22 cellular contexts compared by ENCODE assay signal in the genomic region with DNA sequence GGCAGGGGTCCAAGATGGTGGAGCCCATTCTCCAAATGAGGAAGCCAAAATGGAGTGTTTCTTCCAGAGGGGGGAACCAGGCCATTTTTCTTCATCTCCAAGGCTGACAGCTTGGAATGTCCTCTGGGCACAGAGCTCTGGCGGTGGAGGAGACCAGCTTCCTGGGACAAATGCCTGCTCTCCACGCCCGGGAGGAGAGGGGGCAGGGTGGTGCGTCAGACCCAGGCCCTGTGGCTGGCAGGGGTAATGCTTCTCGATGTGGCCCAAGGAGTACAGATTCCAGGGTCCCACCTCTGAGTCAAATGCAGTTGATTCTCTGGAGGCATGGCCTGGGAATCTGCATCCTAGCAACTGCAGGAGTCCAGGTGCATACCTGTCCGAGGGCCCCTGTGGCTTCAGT. TPM values are rescaled to one million over a fixed set of nuclear protein-coding genes. Genes with fewer than 3 reads are reported as not detected.
DNase-seq lines count a peak whose midpoint lies in the region; ATAC-seq and TF ChIP-seq lines count a peak whose summit lies in the region.
"Had no signal": no experiment of that assay in that cellular context is flagged by ENCODE, and none has a peak within 500 bp of the region (broad histone marks: within the 10 kb centered on the region; RNA-seq: fewer than 3 reads in every experiment).

No MANE protein-coding gene starts in this region.

- H3K4me1 Mint-ChIP-seq in stimulated activated memory B cell treated with anti-CD40 and anti-IgM and Interleukin-4, amounts not matched to agents 10 μg/mL and 1 μg/mL and 100 μg/mL, for 72 hours = no peaks in the 10 kb centered on the region

- H3K4me3 Mint-ChIP-seq in stimulated activated memory B cell treated with anti-CD40 and anti-IgM and Interleukin-4, amounts not matched to agents 10 μg/mL and 1 μg/mL and 100 μg/mL, for 72 hours = no peak overlapping the region
- H3K4me3 Mint-ChIP-seq: H9, HFFc6 had no signal

- H3K14ac ChIP-seq in neuronal stem cell (ENCODE audit: low read length) = no peak overlapping the region

- peak; percentile 51 for TF ChIP-seq CTCF in thoracic aorta (IDR thresholded peaks at IDR 0.05)

- no peak overlapping the region for H3K9ac ChIP-seq in neuronal stem cell (ENCODE audit: low read depth, low read length, poor library complexity)
- H3K9ac ChIP-seq: GM23248 had no signal

- no peaks in the 10 kb centered on the region for H3K79me1 ChIP-seq in neuronal stem cell (ENCODE audit: low read depth, low read length)

- H2BK120ac ChIP-seq in neuronal stem cell (ENCODE audit: low read depth, low read length) = no peak overlapping the region

- no peaks in the 10 kb centered on the region for H3K36me3 Mint-ChIP-seq in stimulated activated memory B cell treated with anti-CD40 and anti-IgM and Interleukin-4, amounts not matched to agents 10 μg/mL and 1 μg/mL and 100 μg/mL, for 72 hours

- no peak overlapping the region for H3K4me3 ChIP-seq in neuronal stem cell (ENCODE audit: low read length in 2 of 2)
- no peak overlapping the region for H3K4me3 ChIP-seq in thoracic aorta
- H3K4me3 ChIP-seq: GM23248 had no signal

- H3K36me3 ChIP-seq in neuronal stem cell (replicated peaks in 1 of 2; ENCODE audit: control insufficient read depth in 2 of 2, insufficient read depth in 2 of 2, low read length in 2 of 2) (no peaks in the 10 kb centered on the region), thoracic aorta (no peaks in the 10 kb centered on the region)

- H2BK12ac ChIP-seq in neuronal stem cell (ENCODE audit: low read length) = no peak overlapping the region

- intact Hi-C loops in Right ventricle myocardium inferior (cut with DNase I) = no loop called here
- intact Hi-C loops in cardiac septum (cut with DNase I) = no loop called here

- H4K8ac ChIP-seq in neuronal stem cell (ENCODE audit: low read depth, low read length) = no peak overlapping the region

- H2AFZ ChIP-seq in neuronal stem cell (ENCODE audit: low read length) = no peak overlapping the region
- H2AFZ ChIP-seq: GM23248 had no signal

- H3K18ac ChIP-seq in neuronal stem cell (ENCODE audit: low read length) = peak overlapping the region; percentile 52

- peaks cover 11% of the 10 kb centered on the region for H3K9me3 Mint-ChIP-seq in stimulated activated memory B cell treated with anti-CD40 and anti-IgM and Interleukin-4, amounts not matched to agents 10 μg/mL and 1 μg/mL and 100 μg/mL, for 72 hours

- no peak overlapping the region for H2BK5ac ChIP-seq in neuronal stem cell (ENCODE audit: low read length)

- peak overlapping the region; percentile 22 for H2BK15ac ChIP-seq in neuronal stem cell (ENCODE audit: low read length)

- no peak overlapping the region for H3K4ac ChIP-seq in neuronal stem cell (ENCODE audit: low read length)

- H3K9me3 ChIP-seq in neuronal stem cell (replicated peaks in 1 of 2; ENCODE audit: control insufficient read depth in 2 of 2, insufficient read depth in 1 of 2, low read depth in 1 of 2, low read length in 2 of 2) = peaks cover 3 to 8% of the 10 kb centered on the region in 2 donors
- peaks cover 3% of the 10 kb centered on the region for H3K9me3 ChIP-seq in thoracic aorta

- H2AK5ac ChIP-seq in neuronal stem cell (ENCODE audit: low read depth, low read length) = no peak overlapping the region

- no CpG with 5 or more reads among the region's 6 CpGs for WGBS in neuronal stem cell (ENCODE audit: extremely low coverage in 2 of 2, insufficient read length in 2 of 2, insufficient replicate concordance in 1 of 2), 2 donors

- no peak overlapping the region for H3K27ac Mint-ChIP-seq in stimulated activated memory B cell treated with anti-CD40 and anti-IgM and Interleukin-4, amounts not matched to agents 10 μg/mL and 1 μg/mL and 100 μg/mL, for 72 hours
- H3K27ac Mint-ChIP-seq: H9, HFFc6 had no signal

- peaks cover 0 to 32% of the 10 kb centered on the region in 2 donors for H3K4me1 ChIP-seq in neuronal stem cell (ENCODE audit: control insufficient read depth in 2 of 2, insufficient read depth in 1 of 2, low read depth in 1 of 2, low read length in 2 of 2)
- peaks cover 37 to 60% of the 10 kb centered on the region in 2 donors for H3K4me1 ChIP-seq in thoracic aorta (ENCODE audit: control insufficient read depth in 1 of 2, low read depth in 2 of 2)

- H3K4me2 ChIP-seq in neuronal stem cell (ENCODE audit: insufficient read depth, low read length, poor library complexity, severe bottlenecking) = no peak overlapping the region

- ATAC-seq in Right ventricle myocardium inferior (no peak), thoracic aorta (ENCODE audit: insufficient number of reproducible peaks, low FRiP score, low read depth) (no peak)
- no peak for ATAC-seq in stimulated activated memory B cell treated with anti-CD40 and anti-IgM and Interleukin-4, amounts not matched to agents 10 μg/mL and 1 μg/mL and 100 μg/mL, for 72 hours

- no peak overlapping the region for H3K23ac ChIP-seq in neuronal stem cell (ENCODE audit: low read depth, low read length, poor library complexity)

- H3K27me3 Mint-ChIP-seq in stimulated activated memory B cell treated with anti-CD40 and anti-IgM and Interleukin-4, amounts not matched to agents 10 μg/mL and 1 μg/mL and 100 μg/mL, for 72 hours = peaks cover 81% of the 10 kb centered on the region

- H3K27ac ChIP-seq in neuronal stem cell (replicated peaks; ENCODE audit: low read length) (no peak overlapping the region), thoracic aorta (peak overlapping the region; percentile 92 to 96)
- H3K27ac ChIP-seq: 22Rv1, C4-2B, GM23248 had no signal

- H3K27me3 ChIP-seq in neuronal stem cell (ENCODE audit: control insufficient read depth in 3 of 3, insufficient read depth in 3 of 3, low read depth in 1 of 3, low read length in 3 of 3) (peaks cover 0 to 58% (median 27%) of the 10 kb centered on the region in 3 experiments), thoracic aorta (replicated peaks; ENCODE audit: insufficient read depth) (no peaks in the 10 kb centered on the region)

- DNase-seq in Right ventricle myocardium inferior (ENCODE audit: missing footprints) (peak; percentile 59), cardiac septum (ENCODE audit: low spot score) (no peak), hippocampal formation (lab: John Stamatoyannopoulos, UW) (peak; percentile 13 to 16), neuronal stem cell (ENCODE audit: low spot score) (no peak), thoracic aorta (ENCODE audit: low spot score) (peak; percentile 43)
- DNase-seq in stimulated activated naive CD4-positive, alpha-beta T cell (lab: John Stamatoyannopoulos, UW) = no peak
- DNase-seq in activated CD4-positive, alpha-beta T cell treated with anti-CD3 and anti-CD28 coated beads, Interleukin-2, amount 50 U/mL, for 4 hours = no peak
- DNase-seq: ACHN, DMS79 treated with DMSO at 0.1 percent for 48 hours, GM23248, H9, HFFc6, Karpas-422, MV-4-11, NCI-H1105 treated with DMSO at 0.1 percent for 48 hours, NCI-H2029 treated with DMSO at 0.1 percent for 48 hours, NCI-H526, OCI-M1 had no signal

- H4K91ac ChIP-seq in neuronal stem cell (ENCODE audit: low read depth, low read length, poor library complexity) = no peak overlapping the region

RNA-seq across cellular contexts. Expression of gene ADRA2C, which starts 44.6 kb away (rescaled TPM):
- total RNA-seq in Right ventricle myocardium inferior = 6.9 TPM
- total RNA-seq in cardiac septum = 5.4 TPM
- polyA plus RNA-seq in neuronal stem cell (2013, experiment 1 of 2) = 7.7 TPM
- 7.2 TPM for polyA plus RNA-seq in neuronal stem cell (2013, experiment 2 of 2)
- 100 to 1,000 TPM; 105 to 232 TPM for total RNA-seq in thoracic aorta
- total RNA-seq: M059J had no signal

Comparison
In these comparisons a context has a peak if more than half of its experiments do, and no peak if none do; other contexts are left out.
1. DNase-seq: peak in Right ventricle myocardium inferior (single experiment), hippocampal formation (2 of 2) and thoracic aorta (single experiment); none in cardiac septum (single experiment), neuronal stem cell (single experiment), stimulated activated naive CD4-positive, alpha-beta T cell (0 of 6) and activated CD4-positive, alpha-beta T cell treated with anti-CD3 and anti-CD28 coated beads, Interleukin-2, amount 50 U/mL, for 4 hours (0 of 2).
2. RNA of gene ADRA2C, which starts 44.6 kb away (total RNA-seq): 105 to 232 TPM in thoracic aorta; 6.9 TPM in Right ventricle myocardium inferior (single experiment) and 5.4 TPM in cardiac septum (single experiment); every median in the first group is over 10 times any median in the second.